Comparison of ENCODE assay signal across 8 cellular contexts in the genomic region with DNA sequence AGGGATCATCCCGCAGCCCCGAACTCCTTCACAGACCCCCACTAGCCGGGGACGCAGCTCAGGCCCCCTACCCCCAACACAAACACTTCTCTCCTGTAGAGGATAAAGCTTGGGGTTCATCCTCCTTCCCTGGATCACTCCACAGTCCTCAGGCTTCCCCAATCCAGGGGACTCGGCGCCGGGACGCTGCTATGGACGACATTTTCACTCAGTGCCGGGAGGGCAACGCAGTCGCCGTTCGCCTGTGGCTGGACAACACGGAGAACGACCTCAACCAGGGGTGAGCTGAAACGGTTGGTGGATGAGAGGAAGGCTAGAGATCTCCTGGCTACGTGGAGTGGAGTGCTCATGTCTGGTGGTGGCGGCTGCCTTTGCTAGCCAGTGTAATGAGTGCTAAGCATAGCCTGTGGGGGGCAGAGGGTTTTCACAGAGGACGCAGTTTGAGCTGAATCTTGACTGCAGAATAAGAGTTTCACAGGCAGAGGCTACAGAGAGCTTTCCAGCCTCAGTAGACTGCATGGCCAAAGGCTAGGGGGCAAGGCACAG. TPM values are rescaled to one million over a fixed set of nuclear protein-coding genes. Genes with fewer than 3 reads are reported as not detected.
DNase-seq lines count a peak whose midpoint lies in the region; ATAC-seq and TF ChIP-seq lines count a peak whose summit lies in the region.

No MANE protein-coding gene starts in this region.

- H4K20me1 ChIP-seq in PC-3 (ENCODE audit: low read length): no peaks in the 10 kb centered on the region

- ATAC-seq in GM18873 (IDR thresholded peaks at IDR 0.05; ENCODE audit: low FRiP score, unreplicated experiment) (peak; percentile 36), HG03135 (IDR thresholded peaks at IDR 0.05; ENCODE audit: unreplicated experiment) (peak; percentile 36), PC-3 (peak; percentile 53), aorta (ENCODE audit: low FRiP score) (peak; percentile 70)
- ATAC-seq in natural killer cell treated with Interleukin-12 subunit alpha and Interleukin-12 subunit beta and Interleukin-15 and Interleukin-18, amount 100 ng/mL, for 72 hours: peak; percentile 3 to 51

- H3K27ac Mint-ChIP-seq in activated T-helper 1 cell treated with anti-CD3 and anti-CD28 coated beads, Interleukin-12 subunit alpha, Interleukin-12 subunit beta, Interleukin-2, Interleukin-4 antibody, amounts not matched to agents 30 ng/mL and 10 ng/mL and 1 ng/mL, durations not matched to agents 14 hours and 24 hours and 36 hours: no peak overlapping the region
- H3K27ac Mint-ChIP-seq in natural killer cell treated with Interleukin-12 subunit alpha and Interleukin-12 subunit beta and Interleukin-15 and Interleukin-18, amount 100 ng/mL, for 72 hours: no peak overlapping the region

- no peaks in the 10 kb centered on the region for H3K9me2 ChIP-seq in PC-3 (replicated peaks; ENCODE audit: low read length)

- BruUV-seq in PC-3 (replicated peaks; lab: Mats Ljungman, UMichigan): TSS peak; percentile 50

- TF ChIP-seq CTCF in PC-3 (conservative IDR thresholded peaks at IDR 0.05; ENCODE audit: low read depth, low read length) (0 out of 2 replicates have a peak, but pooled peaks have one; percentile 18), fibroblast of the aortic adventitia (IDR thresholded peaks at IDR 0.05; ENCODE audit: insufficient read depth, low read length) (peak; percentile 47)

- peaks cover 32% of the 10 kb centered on the region for H3K36me3 Mint-ChIP-seq in activated T-helper 1 cell treated with anti-CD3 and anti-CD28 coated beads, Interleukin-12 subunit alpha, Interleukin-12 subunit beta, Interleukin-2, Interleukin-4 antibody, amounts not matched to agents 30 ng/mL and 10 ng/mL and 1 ng/mL, durations not matched to agents 14 hours and 24 hours and 36 hours (ENCODE audit: low read depth)
- H3K36me3 Mint-ChIP-seq in natural killer cell treated with Interleukin-12 subunit alpha and Interleukin-12 subunit beta and Interleukin-15 and Interleukin-18, amount 100 ng/mL, for 72 hours: peaks cover 13% of the 10 kb centered on the region

- no peaks in the 10 kb centered on the region for H3K9me3 Mint-ChIP-seq in activated T-helper 1 cell treated with anti-CD3 and anti-CD28 coated beads, Interleukin-12 subunit alpha, Interleukin-12 subunit beta, Interleukin-2, Interleukin-4 antibody, amounts not matched to agents 30 ng/mL and 10 ng/mL and 1 ng/mL, durations not matched to agents 14 hours and 24 hours and 36 hours
- no peaks in the 10 kb centered on the region for H3K9me3 Mint-ChIP-seq in natural killer cell treated with Interleukin-12 subunit alpha and Interleukin-12 subunit beta and Interleukin-15 and Interleukin-18, amount 100 ng/mL, for 72 hours

- 0 out of 2 replicates have a peak overlapping the region, but pooled peaks have one; percentile 5 for H3K27ac ChIP-seq in PC-3 (ENCODE audit: low read length)
- H3K27ac ChIP-seq in aorta (ENCODE audit: low read depth in 1 of 2, low read length in 2 of 2): peak overlapping the region; percentile 98

- peak overlapping the region; percentile 93 for H3K4me3 ChIP-seq in PC-3 (ENCODE audit: low read length)
- H3K4me3 ChIP-seq in fibroblast of the aortic adventitia (ENCODE audit: low read depth, low read length): peak overlapping the region; percentile 99
- H3K4me3 ChIP-seq in aorta (ENCODE audit: low read length in 2 of 2): peak overlapping the region; percentile 80 to 92

- H3K27me3 Mint-ChIP-seq in activated T-helper 1 cell treated with anti-CD3 and anti-CD28 coated beads, Interleukin-12 subunit alpha, Interleukin-12 subunit beta, Interleukin-2, Interleukin-4 antibody, amounts not matched to agents 30 ng/mL and 10 ng/mL and 1 ng/mL, durations not matched to agents 14 hours and 24 hours and 36 hours (ENCODE audit: insufficient read depth): no peaks in the 10 kb centered on the region
- no peaks in the 10 kb centered on the region for H3K27me3 Mint-ChIP-seq in natural killer cell treated with Interleukin-12 subunit alpha and Interleukin-12 subunit beta and Interleukin-15 and Interleukin-18, amount 100 ng/mL, for 72 hours

- H3K4me1 ChIP-seq in PC-3 (ENCODE audit: insufficient read depth, low read length): peaks cover 38% of the 10 kb centered on the region
- peaks cover 7 to 12% of the 10 kb centered on the region in 2 donors for H3K4me1 ChIP-seq in aorta (ENCODE audit: control insufficient read depth in 1 of 2, insufficient read depth in 2 of 2, low read length in 2 of 2)

- no peak overlapping the region for H3K4me3 Mint-ChIP-seq in activated T-helper 1 cell treated with anti-CD3 and anti-CD28 coated beads, Interleukin-12 subunit alpha, Interleukin-12 subunit beta, Interleukin-2, Interleukin-4 antibody, amounts not matched to agents 30 ng/mL and 10 ng/mL and 1 ng/mL, durations not matched to agents 14 hours and 24 hours and 36 hours
- H3K4me3 Mint-ChIP-seq in natural killer cell treated with Interleukin-12 subunit alpha and Interleukin-12 subunit beta and Interleukin-15 and Interleukin-18, amount 100 ng/mL, for 72 hours: no peak overlapping the region

- CTCF ChIA-PET in PC-3 (lab: Charles Lee): interaction anchor here (0.6 to 1.0 kb wide), 2 partner anchors 79 to 99 kb away, joined by 3 to 4 read pairs; a partner anchor contains a TSS

- peak overlapping the region; percentile 97 for H3K4me2 ChIP-seq in PC-3 (ENCODE audit: low read length)

- intact Hi-C loops in PC-3 (cut with micrococcal nuclease) (loop anchor here (2.0 to 10.0 kb wide), 4 partner anchors 72 to 229 kb away; a partner anchor contains a TSS), aorta (cut with DNase I) (loop anchor here in 1 of 2 donors (5.0 kb wide), 1 partner anchor 78 kb away; a partner anchor contains a TSS)
- intact Hi-C loops in activated T-helper 1 cell treated with anti-CD3 and anti-CD28 coated beads, Interleukin-12 subunit alpha, Interleukin-12 subunit beta, Interleukin-2, Interleukin-4 antibody, amounts not matched to agents 30 ng/mL and 10 ng/mL and 1 ng/mL, durations not matched to agents 14 hours and 24 hours and 36 hours (cut with micrococcal nuclease): loop anchor here (1.0 to 10.0 kb wide), 2 partner anchors 64 to 1381 kb away; a partner anchor contains a TSS

- H3K9me3 ChIP-seq in PC-3 (ENCODE audit: low read length) (no peaks in the 10 kb centered on the region), aorta (ENCODE audit: control insufficient read depth, low read length) (no peaks in the 10 kb centered on the region)

- H3K4me1 Mint-ChIP-seq in activated T-helper 1 cell treated with anti-CD3 and anti-CD28 coated beads, Interleukin-12 subunit alpha, Interleukin-12 subunit beta, Interleukin-2, Interleukin-4 antibody, amounts not matched to agents 30 ng/mL and 10 ng/mL and 1 ng/mL, durations not matched to agents 14 hours and 24 hours and 36 hours (ENCODE audit: low read depth): peaks cover 26% of the 10 kb centered on the region
- H3K4me1 Mint-ChIP-seq in natural killer cell treated with Interleukin-12 subunit alpha and Interleukin-12 subunit beta and Interleukin-15 and Interleukin-18, amount 100 ng/mL, for 72 hours (ENCODE audit: low read depth in 2 of 2): peaks cover 22 to 40% of the 10 kb centered on the region in 2 donors

- H2AFZ ChIP-seq in PC-3 (ENCODE audit: low read length): peak overlapping the region; percentile 85

- H3K36me3 ChIP-seq in PC-3 (ENCODE audit: low read depth, low read length) (peaks cover 29% of the 10 kb centered on the region; the same call in 1 of the 2 replicates), aorta (ENCODE audit: control insufficient read depth in 1 of 2, insufficient read depth in 2 of 2, low read length in 1 of 2) (peaks cover 0 to 21% of the 10 kb centered on the region in 2 donors)

- peaks cover 5% of the 10 kb centered on the region for H3F3A ChIP-seq in PC-3 (ENCODE audit: low read length, unreplicated experiment)

- peak overlapping the region; percentile 93 for H3K9ac ChIP-seq in PC-3 (ENCODE audit: low read length)

- no peaks in the 10 kb centered on the region for H3K27me3 ChIP-seq in PC-3 (ENCODE audit: low read length)
- H3K27me3 ChIP-seq in aorta (ENCODE audit: control insufficient read depth in 1 of 2, insufficient read depth in 2 of 2, low read length in 1 of 2): no peaks in the 10 kb centered on the region

- peaks cover 83% of the 10 kb centered on the region for H3K79me2 ChIP-seq in PC-3 (ENCODE audit: low read length)

- DNase-seq in C1 segment of cervical spinal cord (lab: John Stamatoyannopoulos, UW) (peak in 12 of 14 donors; percentile 31 to 72 (median 58)), PC-3 (peak; percentile 37), fibroblast of the aortic adventitia (ENCODE audit: low read depth) (peak; percentile 77), aorta (peak in 1 of 2 donors; percentile 67)
- peak; percentile 40 for DNase-seq in activated T-helper 1 cell treated with anti-CD3 and anti-CD28 coated beads, Interleukin-12 subunit alpha, Interleukin-12 subunit beta, Interleukin-2, Interleukin-4 antibody, amounts not matched to agents 30 ng/mL and 10 ng/mL and 1 ng/mL, durations not matched to agents 14 hours and 24 hours and 36 hours (ENCODE audit: low spot score)
- peak; percentile 60 for DNase-seq in natural killer cell treated with Interleukin-12 subunit alpha and Interleukin-12 subunit beta and Interleukin-15 and Interleukin-18, amount 100 ng/mL, for 72 hours (ENCODE audit: low spot score)

- 0 to 1% methylated on average over 20 of the region's 20 CpGs for WGBS in aorta, 2 donors

- POLR2A ChIA-PET in PC-3 (lab: Charles Lee; ENCODE audit: unreplicated experiment): interaction anchor here (0.6 kb wide), 1 partner anchor 98 kb away, joined by 3 read pairs; no protein-coding TSS in a partner anchor

RNA-seq across cellular contexts. Expression of a gene that starts 0.6 kb away (rescaled TPM):
- total RNA-seq in PC-3 (2014; rRNA removed) (73.0 and 73.9 TPM in 2 replicates), fibroblast of the aortic adventitia (ENCODE audit: low replicate concordance) (115 and 145 TPM in 2 replicates), aorta (100 to 1,000 TPM; 336 to 562 TPM)
- total RNA-seq in activated T-helper 1 cell treated with anti-CD3 and anti-CD28 coated beads, Interleukin-12 subunit alpha, Interleukin-12 subunit beta, Interleukin-2, Interleukin-4 antibody, amounts not matched to agents 30 ng/mL and 10 ng/mL and 1 ng/mL, durations not matched to agents 14 hours and 24 hours and 36 hours: 90.1 and 97.5 TPM in 2 replicates
- total RNA-seq in natural killer cell treated with Interleukin-12 subunit alpha and Interleukin-12 subunit beta and Interleukin-15 and Interleukin-18, amount 100 ng/mL, for 72 hours: 100 to 1,000 TPM in 1 of 2 donors, 10 to 100 TPM in 1; 91.8 to 142 TPM
- 100 to 1,000 TPM; 287 to 526 TPM for polyA plus RNA-seq in aorta

RNA-seq across cellular contexts. Expression of a gene that starts 0.7 kb away (rescaled TPM):
- 15.1 and 16.9 TPM in 2 replicates for total RNA-seq in PC-3 (2014; rRNA removed)
- 38.8 and 40.5 TPM in 2 replicates for total RNA-seq in activated T-helper 1 cell treated with anti-CD3 and anti-CD28 coated beads, Interleukin-12 subunit alpha, Interleukin-12 subunit beta, Interleukin-2, Interleukin-4 antibody, amounts not matched to agents 30 ng/mL and 10 ng/mL and 1 ng/mL, durations not matched to agents 14 hours and 24 hours and 36 hours
- 8.2 and 10.2 TPM in 2 replicates for total RNA-seq in fibroblast of the aortic adventitia (ENCODE audit: low replicate concordance)
- total RNA-seq in natural killer cell treated with Interleukin-12 subunit alpha and Interleukin-12 subunit beta and Interleukin-15 and Interleukin-18, amount 100 ng/mL, for 72 hours: 10 to 100 TPM; 33.8 to 42.0 TPM
- total RNA-seq in aorta: 10 to 100 TPM; 18.8 to 22.2 TPM
- polyA plus RNA-seq in aorta: 10 to 100 TPM in 1 of 2 donors, 1 to 10 TPM in 1; 3.4 to 37.3 TPM

RNA-seq across cellular contexts. Expression of a gene that starts 7.9 kb away (rescaled TPM):
- 102 and 128 TPM in 2 replicates for total RNA-seq in PC-3 (2014; rRNA removed)
- 155 and 166 TPM in 2 replicates for total RNA-seq in activated T-helper 1 cell treated with anti-CD3 and anti-CD28 coated beads, Interleukin-12 subunit alpha, Interleukin-12 subunit beta, Interleukin-2, Interleukin-4 antibody, amounts not matched to agents 30 ng/mL and 10 ng/mL and 1 ng/mL, durations not matched to agents 14 hours and 24 hours and 36 hours
- 46.3 and 101 TPM in 2 replicates for total RNA-seq in fibroblast of the aortic adventitia (ENCODE audit: low replicate concordance)
- 100 to 1,000 TPM; 118 to 152 TPM for total RNA-seq in natural killer cell treated with Interleukin-12 subunit alpha and Interleukin-12 subunit beta and Interleukin-15 and Interleukin-18, amount 100 ng/mL, for 72 hours
- 100 to 1,000 TPM in 1 of 2 donors, 10 to 100 TPM in 1; 79.2 to 108 TPM for total RNA-seq in aorta
- 100 to 1,000 TPM in 1 of 2 donors, 10 to 100 TPM in 1; 55.0 to 119 TPM for polyA plus RNA-seq in aorta

RNA-seq across cellular contexts. Expression of a gene that starts 15.1 kb away (rescaled TPM):
- 21.6 and 48.3 TPM in 2 replicates for total RNA-seq in PC-3 (2014; rRNA removed)
- 38.4 and 40.3 TPM in 2 replicates for total RNA-seq in activated T-helper 1 cell treated with anti-CD3 and anti-CD28 coated beads, Interleukin-12 subunit alpha, Interleukin-12 subunit beta, Interleukin-2, Interleukin-4 antibody, amounts not matched to agents 30 ng/mL and 10 ng/mL and 1 ng/mL, durations not matched to agents 14 hours and 24 hours and 36 hours
- 49.3 and 60.2 TPM in 2 replicates for total RNA-seq in fibroblast of the aortic adventitia (ENCODE audit: low replicate concordance)
- 10 to 100 TPM; 48.6 to 92.4 TPM for total RNA-seq in natural killer cell treated with Interleukin-12 subunit alpha and Interleukin-12 subunit beta and Interleukin-15 and Interleukin-18, amount 100 ng/mL, for 72 hours
- total RNA-seq in aorta: 100 to 1,000 TPM in 1 of 2 donors, 10 to 100 TPM in 1; 79.5 to 125 TPM
- 10 to 100 TPM; 26.8 to 38.0 TPM for polyA plus RNA-seq in aorta

RNA-seq across cellular contexts. Expression of a gene that starts 51.5 kb away (rescaled TPM):
- total RNA-seq in PC-3 (2014; rRNA removed) (under 0.01 TPM in 1 of 2 replicates, not detected in the other), fibroblast of the aortic adventitia (ENCODE audit: low replicate concordance) (5.2 and 19.0 TPM in 2 replicates), aorta (10 to 100 TPM; 60.8 to 64.4 TPM)
- total RNA-seq in activated T-helper 1 cell treated with anti-CD3 and anti-CD28 coated beads, Interleukin-12 subunit alpha, Interleukin-12 subunit beta, Interleukin-2, Interleukin-4 antibody, amounts not matched to agents 30 ng/mL and 10 ng/mL and 1 ng/mL, durations not matched to agents 14 hours and 24 hours and 36 hours: 0.24 and 0.39 TPM in 2 replicates
- total RNA-seq in natural killer cell treated with Interleukin-12 subunit alpha and Interleukin-12 subunit beta and Interleukin-15 and Interleukin-18, amount 100 ng/mL, for 72 hours: 1 to 10 TPM in 1 of 2 donors, under 1 TPM in 1; 0.73 to 1.6 TPM
- polyA plus RNA-seq in aorta: 10 to 100 TPM in 1 of 2 donors, 1 to 10 TPM in 1; 1.4 to 12.4 TPM
